2 cellular contexts compared by ENCODE assay signal in the genomic region with DNA sequence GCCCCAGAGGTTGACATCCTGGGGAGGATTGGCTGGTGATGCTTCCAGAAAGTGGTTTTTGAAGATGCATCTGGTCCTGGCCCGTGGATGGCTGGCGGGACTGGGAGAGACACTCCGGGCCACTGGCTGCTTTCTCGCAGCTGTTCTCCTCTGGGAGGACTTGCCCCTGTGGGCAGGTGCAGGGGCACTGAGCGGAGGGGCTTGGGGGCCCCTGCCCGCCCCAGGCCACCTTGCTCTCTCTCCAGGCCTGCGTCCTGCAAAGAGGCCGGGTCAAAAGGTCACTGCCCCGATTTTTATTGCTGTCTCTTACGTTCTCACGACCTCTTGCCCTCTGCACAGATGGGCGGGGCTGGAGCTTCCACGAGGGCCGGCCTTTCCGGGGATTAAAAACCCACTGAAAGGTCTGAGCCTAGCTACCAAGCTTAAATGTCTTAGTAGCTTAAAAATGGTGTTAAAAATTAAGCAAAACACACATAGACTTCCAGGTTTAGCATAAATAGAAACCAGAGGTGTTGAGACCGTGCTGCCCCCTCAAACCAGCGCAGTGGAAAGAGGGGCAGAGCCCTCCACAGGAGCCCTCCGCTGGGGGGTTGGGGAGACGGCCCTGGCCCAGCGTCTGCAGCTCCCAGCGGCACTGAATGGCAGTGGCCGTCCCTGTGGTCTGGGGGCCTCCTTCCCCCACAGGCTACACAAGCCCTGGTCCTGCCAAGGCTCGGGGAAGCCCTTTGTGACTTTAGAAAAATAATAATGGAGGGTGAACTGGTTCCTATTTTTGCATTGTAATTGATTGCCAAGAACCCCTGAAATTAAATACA.
TF ChIP-seq lines count a peak whose summit lies in the region.

No MANE protein-coding gene starts in this region.

TF ChIP-seq in GM23338, 12 proteins besides CTCF, POLR2A, EP300 and RAD21:
- TF ChIP-seq, protein P1, sequence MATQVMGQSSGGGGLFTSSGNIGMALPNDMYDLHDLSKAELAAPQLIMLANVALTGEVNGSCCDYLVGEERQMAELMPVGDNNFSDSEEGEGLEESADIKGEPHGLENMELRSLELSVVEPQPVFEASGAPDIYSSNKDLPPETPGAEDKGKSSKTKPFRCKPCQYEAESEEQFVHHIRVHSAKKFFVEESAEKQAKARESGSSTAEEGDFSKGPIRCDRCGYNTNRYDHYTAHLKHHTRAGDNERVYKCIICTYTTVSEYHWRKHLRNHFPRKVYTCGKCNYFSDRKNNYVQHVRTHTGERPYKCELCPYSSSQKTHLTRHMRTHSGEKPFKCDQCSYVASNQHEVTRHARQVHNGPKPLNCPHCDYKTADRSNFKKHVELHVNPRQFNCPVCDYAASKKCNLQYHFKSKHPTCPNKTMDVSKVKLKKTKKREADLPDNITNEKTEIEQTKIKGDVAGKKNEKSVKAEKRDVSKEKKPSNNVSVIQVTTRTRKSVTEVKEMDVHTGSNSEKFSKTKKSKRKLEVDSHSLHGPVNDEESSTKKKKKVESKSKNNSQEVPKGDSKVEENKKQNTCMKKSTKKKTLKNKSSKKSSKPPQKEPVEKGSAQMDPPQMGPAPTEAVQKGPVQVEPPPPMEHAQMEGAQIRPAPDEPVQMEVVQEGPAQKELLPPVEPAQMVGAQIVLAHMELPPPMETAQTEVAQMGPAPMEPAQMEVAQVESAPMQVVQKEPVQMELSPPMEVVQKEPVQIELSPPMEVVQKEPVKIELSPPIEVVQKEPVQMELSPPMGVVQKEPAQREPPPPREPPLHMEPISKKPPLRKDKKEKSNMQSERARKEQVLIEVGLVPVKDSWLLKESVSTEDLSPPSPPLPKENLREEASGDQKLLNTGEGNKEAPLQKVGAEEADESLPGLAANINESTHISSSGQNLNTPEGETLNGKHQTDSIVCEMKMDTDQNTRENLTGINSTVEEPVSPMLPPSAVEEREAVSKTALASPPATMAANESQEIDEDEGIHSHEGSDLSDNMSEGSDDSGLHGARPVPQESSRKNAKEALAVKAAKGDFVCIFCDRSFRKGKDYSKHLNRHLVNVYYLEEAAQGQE (IDR thresholded peaks at IDR 0.05; ENCODE audit: unreplicated experiment): no peak
TF ChIP-seq in GM23338: peak in this region for 0.

TF ChIP-seq in K562, 482 proteins besides CTCF, POLR2A, EP300 and RAD21:
- TF ChIP-seq PHF21A (IDR thresholded peaks at IDR 0.05; ENCODE audit: borderline replicate concordance, low read depth): peak; percentile 75; the same call in 1 of the 2 replicates
- TF ChIP-seq MYC (IDR thresholded peaks at IDR 0.05; ENCODE audit: low read depth, low read length): 0 out of 2 replicates have a peak, but pooled peaks have one; percentile 37
- no peak for TF ChIP-seq MYC (CRISPR knock-in tag; IDR thresholded peaks at IDR 0.05; ENCODE audit: borderline replicate concordance, low read depth)
- 0 out of 2 replicates have a peak, but pooled peaks have one; percentile 34 for TF ChIP-seq ZBTB7A (IDR thresholded peaks at IDR 0.05; ENCODE audit: borderline replicate concordance, control insufficient read depth, low read depth, low read length)
- no peak for TF ChIP-seq HMG20B (CRISPR knock-in tag; IDR thresholded peaks at IDR 0.05)
- TF ChIP-seq PHF8 (IDR thresholded peaks at IDR 0.05; ENCODE audit: borderline replicate concordance, low read length): no peak
- peak in 1 of 2 experiments; percentile 53; a peak in 3 of 4 replicates for TF ChIP-seq KDM1A (IDR thresholded peaks at IDR 0.05)
- TF ChIP-seq CXXC5 (CRISPR knock-in tag; IDR thresholded peaks at IDR 0.05): peak; percentile 66
- 0 out of 2 replicates have a peak, but pooled peaks have one; percentile 5 for TF ChIP-seq ZBTB33 (CRISPR knock-in tag; IDR thresholded peaks at IDR 0.05)
- TF ChIP-seq NR2C2 (CRISPR knock-in tag; IDR thresholded peaks at IDR 0.05): no peak
- TF ChIP-seq NR2C2 (tag; IDR thresholded peaks at IDR 0.05): peak; percentile 62
- no peak for TF ChIP-seq YBX1 (IDR thresholded peaks at IDR 0.05)
- TF ChIP-seq CEBPG (CRISPR knock-in tag; IDR thresholded peaks at IDR 0.05): peak; percentile 46
- TF ChIP-seq CEBPG (tag; conservative IDR thresholded peaks at IDR 0.05 in 1 of 2, IDR thresholded peaks at IDR 0.05 in 1 of 2): no peak
- TF ChIP-seq, protein P2, sequence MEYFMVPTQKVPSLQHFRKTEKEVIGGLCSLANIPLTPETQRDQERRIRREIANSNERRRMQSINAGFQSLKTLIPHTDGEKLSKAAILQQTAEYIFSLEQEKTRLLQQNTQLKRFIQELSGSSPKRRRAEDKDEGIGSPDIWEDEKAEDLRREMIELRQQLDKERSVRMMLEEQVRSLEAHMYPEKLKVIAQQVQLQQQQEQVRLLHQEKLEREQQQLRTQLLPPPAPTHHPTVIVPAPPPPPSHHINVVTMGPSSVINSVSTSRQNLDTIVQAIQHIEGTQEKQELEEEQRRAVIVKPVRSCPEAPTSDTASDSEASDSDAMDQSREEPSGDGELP (CRISPR knock-in tag; IDR thresholded peaks at IDR 0.05; ENCODE audit: borderline replicate concordance): peak; percentile 17; the same call in 1 of the 2 replicates
- no peak for TF ChIP-seq NR2C1 (IDR thresholded peaks at IDR 0.05)
- TF ChIP-seq NR2C1 (tag; IDR thresholded peaks at IDR 0.05): 0 out of 2 replicates have a peak, but pooled peaks have one; percentile 30
- no peak for TF ChIP-seq KLF10 (CRISPR knock-in tag; IDR thresholded peaks at IDR 0.05)
